Comparison of ENCODE assay signal across 17 cellular contexts in genomic region chr2:100809486-100809885, GRCh38. TPM values are rescaled to one million over a fixed set of nuclear protein-coding genes. Genes with fewer than 3 reads are reported as not detected.
DNase-seq lines count a peak whose midpoint lies in the region; ATAC-seq and TF ChIP-seq lines count a peak whose summit lies in the region.
"Had no signal": no experiment of that assay in that cellular context is flagged by ENCODE, and none has a peak within 500 bp of the region (broad histone marks: within the 10 kb centered on the region; RNA-seq: fewer than 3 reads in every experiment).

No MANE protein-coding gene starts in this region.

- peaks cover 5% of the 10 kb centered on the region for H3K4me1 Mint-ChIP-seq in MCF 10A (ENCODE audit: insufficient read depth, unreplicated experiment)
- peaks cover 29% of the 10 kb centered on the region for H3K4me1 Mint-ChIP-seq in activated CD8-positive, alpha-beta T cell treated with anti-CD3 and anti-CD28 coated beads, Interleukin-2, amount 10 ng/mL, durations not matched to agents 7 days and 5 days (ENCODE audit: low read depth)

- no peak overlapping the region for H3K9ac ChIP-seq in mammary epithelial cell (ENCODE audit: insufficient read depth, low read length)
- H3K9ac ChIP-seq: GM23248 had no signal

- H3K27ac Mint-ChIP-seq in MCF 10A (ENCODE audit: low read depth, unreplicated experiment), result peak overlapping the region; percentile 0
- H3K27ac Mint-ChIP-seq in activated CD8-positive, alpha-beta T cell treated with anti-CD3 and anti-CD28 coated beads, Interleukin-2, amount 10 ng/mL, durations not matched to agents 7 days and 5 days, result no peak overlapping the region
- H3K27ac Mint-ChIP-seq: CD4-positive, alpha-beta T cell had no signal

- peaks cover 8% of the 10 kb centered on the region for H3K9me3 Mint-ChIP-seq in MCF 10A (ENCODE audit: unreplicated experiment)
- H3K9me3 Mint-ChIP-seq in activated CD8-positive, alpha-beta T cell treated with anti-CD3 and anti-CD28 coated beads, Interleukin-2, amount 10 ng/mL, durations not matched to agents 7 days and 5 days (ENCODE audit: insufficient read depth), result no peaks in the 10 kb centered on the region
- H3K9me3 Mint-ChIP-seq: CD4-positive, alpha-beta T cell had no signal

- H3K4me3 ChIP-seq in mammary epithelial cell (replicated peaks in 1 of 3; ENCODE audit: insufficient read depth in 1 of 3, low read depth in 2 of 3, low read length in 3 of 3) (no peak overlapping the region), choroid plexus epithelial cell (ENCODE audit: low read depth, low read length) (no peak overlapping the region)
- H3K4me3 ChIP-seq: A549, GM23248 had no signal

- no peaks in the 10 kb centered on the region for H3K27me3 ChIP-seq in mammary epithelial cell (ENCODE audit: insufficient read depth, low read length)

- no peaks in the 10 kb centered on the region for H3K79me2 ChIP-seq in mammary epithelial cell (ENCODE audit: insufficient read depth, low read length)

- H3K9me3 ChIP-seq in mammary epithelial cell (replicated peaks; ENCODE audit: insufficient read depth, low read length), result no peaks in the 10 kb centered on the region
- H3K9me3 ChIP-seq: A549, Caco-2 had no signal

- H3K36me3 ChIP-seq in mammary epithelial cell (ENCODE audit: insufficient read depth, low read length), result no peaks in the 10 kb centered on the region

- no peak overlapping the region for H3K4me3 Mint-ChIP-seq in MCF 10A (ENCODE audit: unreplicated experiment)
- no peak overlapping the region for H3K4me3 Mint-ChIP-seq in activated CD8-positive, alpha-beta T cell treated with anti-CD3 and anti-CD28 coated beads, Interleukin-2, amount 10 ng/mL, durations not matched to agents 7 days and 5 days
- H3K4me3 Mint-ChIP-seq: CD4-positive, alpha-beta T cell had no signal

- no peak overlapping the region for H3K27ac ChIP-seq in mammary epithelial cell (ENCODE audit: insufficient read depth, low read depth, low read length)
- H3K27ac ChIP-seq: 22Rv1, A549, C4-2B, GM23248 had no signal

- peaks cover 11% of the 10 kb centered on the region for H3K4me1 ChIP-seq in mammary epithelial cell (ENCODE audit: insufficient read depth, low read length)
- H3K4me1 ChIP-seq: Caco-2 had no signal

- H2AFZ ChIP-seq in mammary epithelial cell (ENCODE audit: low read depth, low read length), result no peak overlapping the region
- H2AFZ ChIP-seq: GM23248 had no signal

- BruUV-seq in MCF 10A (replicated peaks; lab: Mats Ljungman, UMichigan), result no TSS peak
- no TSS peak for BruUV-seq in mammary epithelial cell (replicated peaks; lab: Mats Ljungman, UMichigan)

- DNase-seq in MCF 10A (ENCODE audit: unreplicated experiment), result no peak
- DNase-seq in mammary epithelial cell, result no peak
- peak; percentile 64 for DNase-seq in choroid plexus epithelial cell (ENCODE audit: low read depth)
- DNase-seq in islet precursor cell, result peak; percentile 21
- DNase-seq in activated CD8-positive, alpha-beta T cell treated with anti-CD3 and anti-CD28 coated beads, Interleukin-2, amount 10 ng/mL, durations not matched to agents 7 days and 5 days, result no peak
- DNase-seq in activated CD8-positive, alpha-beta memory T cell treated with anti-CD3 and anti-CD28 coated beads, Interleukin-2, amount 50 U/mL, for 4 hours, result no peak
- no peak for DNase-seq in nucleus accumbens (lab: John Stamatoyannopoulos, UW)
- DNase-seq: AML-193; Caco-2; CD4-positive, alpha-beta T cell; DMS79; GDM1; GM23248; H7 had no signal

- CTCF ChIA-PET in MCF 10A (lab: Yijun Ruan, JAX) (interaction anchor here (0.7 to 1.0 kb wide), 3 partner anchors 11 to 198 kb away, joined by 3 to 10 read pairs (median 4); no protein-coding TSS in a partner anchor), mammary epithelial cell (lab: Charles Lee; ENCODE audit: low non-redundant PET) (no interaction called here)
- CTCF ChIA-PET in activated CD8-positive, alpha-beta T cell treated with anti-CD3 and anti-CD28 coated beads, Interleukin-2, amount 10 ng/mL, durations not matched to agents 7 days and 5 days (lab: Charles Lee), result interaction anchor here (1.1 kb wide), 1 partner anchor 199 kb away, joined by 3 read pairs; no protein-coding TSS in a partner anchor

- intact Hi-C loops in MCF 10A (cut with micrococcal nuclease) (no loop called here), mammary epithelial cell (cut with micrococcal nuclease) (no loop called here)

- no peak overlapping the region for H3K4me2 ChIP-seq in mammary epithelial cell (ENCODE audit: insufficient read depth, low read depth, low read length)
- H3K4me2 ChIP-seq: A549 had no signal

- POLR2A ChIA-PET in MCF 10A (lab: Yijun Ruan, JAX), result interaction anchor here (0.6 kb wide), 1 partner anchor 195 kb away, joined by 4 read pairs; no protein-coding TSS in a partner anchor
- POLR2A ChIA-PET in activated CD8-positive, alpha-beta T cell treated with anti-CD3 and anti-CD28 coated beads, Interleukin-2, amount 10 ng/mL, durations not matched to agents 7 days and 5 days (lab: Charles Lee), result interaction anchor here (0.8 to 1.2 kb wide), 2 partner anchors 9 to 193 kb away, joined by 3 to 4 read pairs; partner anchors contain the start of gene RPL31

- no peak for TF ChIP-seq CTCF in MCF 10A (IDR thresholded peaks at IDR 0.05; ENCODE audit: unreplicated experiment)
- no peak for TF ChIP-seq CTCF in mammary epithelial cell (conservative IDR thresholded peaks at IDR 0.05 in 1 of 2, IDR thresholded peaks at IDR 0.05 in 1 of 2; ENCODE audit: extremely low read depth in 1 of 2, insufficient read depth in 1 of 2, low read depth in 1 of 2, low read length in 2 of 2)
- no peak for TF ChIP-seq CTCF in choroid plexus epithelial cell (conservative IDR thresholded peaks at IDR 0.05; ENCODE audit: low read depth, low read length)

- in situ Hi-C loops in mammary epithelial cell (cut with MboI; ENCODE audit: low sequenced_read_pairs in 2 of 2), result no loop called here

- dilution Hi-C loops in mammary epithelial cell (cut with HindIII; ENCODE audit: low sequenced_read_pairs), result no loop called here

- no peaks in the 10 kb centered on the region for H3K36me3 Mint-ChIP-seq in MCF 10A (ENCODE audit: insufficient read depth, unreplicated experiment)
- no peaks in the 10 kb centered on the region for H3K36me3 Mint-ChIP-seq in activated CD8-positive, alpha-beta T cell treated with anti-CD3 and anti-CD28 coated beads, Interleukin-2, amount 10 ng/mL, durations not matched to agents 7 days and 5 days (ENCODE audit: low read depth)

- no peak for ATAC-seq in activated CD8-positive, alpha-beta T cell treated with anti-CD3 and anti-CD28 coated beads, Interleukin-2, amount 10 ng/mL, durations not matched to agents 7 days and 5 days
- ATAC-seq: A549 had no signal

- 100% methylated on average over 3 of the region's 3 CpGs for WGBS in mammary epithelial cell (ENCODE audit: low coverage, missing lambda C conversion rate)

- H3K27me3 Mint-ChIP-seq in MCF 10A (ENCODE audit: insufficient read depth, unreplicated experiment), result no peaks in the 10 kb centered on the region
- H3K27me3 Mint-ChIP-seq in activated CD8-positive, alpha-beta T cell treated with anti-CD3 and anti-CD28 coated beads, Interleukin-2, amount 10 ng/mL, durations not matched to agents 7 days and 5 days (ENCODE audit: low read depth), result peaks cover 8% of the 10 kb centered on the region
- H3K27me3 Mint-ChIP-seq: CD4-positive, alpha-beta T cell had no signal

- no peaks in the 10 kb centered on the region for H4K20me1 ChIP-seq in mammary epithelial cell (ENCODE audit: insufficient read depth, low read length)

RNA-seq across cellular contexts. Expression of gene NPAS2, which starts 10.5 kb away (rescaled TPM):
- total RNA-seq in MCF 10A (2022) (12.3 and 16.4 TPM in 2 replicates), mammary epithelial cell (100 to 1,000 TPM in 1 of 2 donors, 10 to 100 TPM in 1; 81.3 to 116 TPM)
- polyA plus RNA-seq in mammary epithelial cell, result 50.5 TPM
- 128 TPM for polyA minus RNA-seq in mammary epithelial cell
- total RNA-seq in activated CD8-positive, alpha-beta T cell treated with anti-CD3 and anti-CD28 coated beads, Interleukin-2, amount 10 ng/mL, durations not matched to agents 7 days and 5 days, result 1 to 10 TPM; 5.5 to 6.2 TPM

Comparison
In these comparisons a context has a peak if more than half of its experiments do, and no peak if none do; other contexts are left out.
1. DNase-seq: peak in choroid plexus epithelial cell (single experiment) and islet precursor cell (single experiment); none in MCF 10A (single experiment), mammary epithelial cell (single experiment), activated CD8-positive, alpha-beta T cell treated with anti-CD3 and anti-CD28 coated beads, Interleukin-2, amount 10 ng/mL, durations not matched to agents 7 days and 5 days (single experiment), activated CD8-positive, alpha-beta memory T cell treated with anti-CD3 and anti-CD28 coated beads, Interleukin-2, amount 50 U/mL, for 4 hours (single experiment) and nucleus accumbens (0 of 56).